In the genomic region with DNA sequence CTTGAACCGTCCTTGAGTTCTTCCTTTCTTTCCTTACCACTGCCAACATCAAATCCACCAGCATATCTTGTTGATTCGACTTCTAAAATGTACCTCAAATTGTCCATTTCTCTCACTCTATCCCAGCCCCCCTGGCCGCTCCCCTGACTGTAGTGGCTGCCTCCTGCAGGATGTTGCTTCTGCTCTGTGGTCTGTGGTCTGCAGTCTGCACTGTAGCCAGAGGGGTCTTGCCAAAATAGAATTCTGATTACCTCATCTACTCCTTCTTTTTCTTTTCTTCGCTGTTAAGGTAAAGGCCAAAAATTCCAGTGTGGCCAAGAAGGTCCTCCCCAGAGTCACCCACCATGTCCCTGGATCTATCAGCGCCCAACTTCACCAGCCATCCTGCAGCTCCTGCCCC, we compare ENCODE assay signal across 25 cellular contexts.
A peak's percentile ranks its signal among the peaks of the same experiment; 100 is the strongest.
DNase-seq lines count a peak whose midpoint lies in the region; ATAC-seq and TF ChIP-seq lines count a peak whose summit lies in the region.
"Had no signal": no experiment of that assay in that cellular context is flagged by ENCODE, and none has a peak within 500 bp of the region (broad histone marks: within the 10 kb centered on the region; RNA-seq: fewer than 3 reads in every experiment).

No MANE protein-coding gene starts in this region.

- no peak overlapping the region for H3K4me3 Mint-ChIP-seq in T-helper 2 cell treated with Interferon-gamma antibody and Interleukin-4, amounts not matched to agents 5 μg/mL and 100 μg/mL, for 36 hours
- H3K4me3 Mint-ChIP-seq in activated CD8-positive, alpha-beta T cell treated with anti-CD3 and anti-CD28 coated beads, Interleukin-2, amount 10 ng/mL, durations not matched to agents 7 days and 5 days, result peak overlapping the region; percentile 38
- H3K4me3 Mint-ChIP-seq in naive thymus-derived CD8-positive, alpha-beta T cell, result peak overlapping the region; percentile 45 to 87 (median 74)
- H3K4me3 Mint-ChIP-seq: activated B cell treated with CpG ODN at 0.5 μM for 24 hours; neural crest cell; stimulated activated naive B cell treated with anti-CD40 and anti-IgM and Interleukin-4, amounts not matched to agents 10 μg/mL and 1 μg/mL and 100 μg/mL, for 72 hours had no signal

- DNase-seq in T-helper 2 cell treated with Interferon-gamma antibody and Interleukin-4, amounts not matched to agents 5 μg/mL and 100 μg/mL, for 36 hours (ENCODE audit: low spot score), result no peak
- DNase-seq in T-helper 2 cell (no peak), psoas muscle (no peak)
- DNase-seq in Jurkat, Clone E6-1 (ENCODE audit: low read depth, low spot score), result peak; percentile 48
- peak; percentile 50 for DNase-seq in activated CD8-positive, alpha-beta T cell treated with anti-CD3 and anti-CD28 coated beads, Interleukin-2, amount 10 ng/mL, durations not matched to agents 7 days and 5 days
- DNase-seq in naive thymus-derived CD8-positive, alpha-beta T cell, result peak in 2 of 10 donors; percentile 35 to 36
- DNase-seq: 8988T; activated B cell treated with CpG ODN at 0.5 μM for 24 hours; erythroblast; KG1; MM.1S; NCI-H146; NCI-H2107; pancreas; retina; stimulated activated naive B cell treated with anti-CD40 and anti-IgM and Interleukin-4, amounts not matched to agents 10 μg/mL and 1 μg/mL and 100 μg/mL, for 72 hours; testis had no signal

- no peaks in the 10 kb centered on the region for H3K27me3 ChIP-seq in psoas muscle (ENCODE audit: insufficient read depth in 3 of 3, low read length in 2 of 3)
- H3K27me3 ChIP-seq: ascending aorta, pancreas, testis had no signal

- H3K36me3 ChIP-seq in psoas muscle (ENCODE audit: insufficient read depth in 1 of 2, low read depth in 1 of 2), result peaks cover 0 to 26% of the 10 kb centered on the region in 2 donors
- H3K36me3 ChIP-seq: pancreas had no signal

- no peak overlapping the region for H3K27ac ChIP-seq in psoas muscle
- H3K27ac ChIP-seq: ascending aorta, HL-60, pancreas, skin epidermis, testis had no signal

- ATAC-seq in activated CD8-positive, alpha-beta T cell treated with anti-CD3 and anti-CD28 coated beads, Interleukin-2, amount 10 ng/mL, durations not matched to agents 7 days and 5 days, result peak; percentile 67
- peak; percentile 80 to 85 for ATAC-seq in naive thymus-derived CD8-positive, alpha-beta T cell
- no peak for ATAC-seq in HG03432 (IDR thresholded peaks at IDR 0.05; ENCODE audit: unreplicated experiment)
- no peak for ATAC-seq in psoas muscle
- no peak for ATAC-seq in HG02870 (IDR thresholded peaks at IDR 0.05; ENCODE audit: unreplicated experiment)
- ATAC-seq: left lobe of liver; pancreas; stimulated activated naive B cell treated with anti-CD40 and anti-IgM and Interleukin-4, amounts not matched to agents 10 μg/mL and 1 μg/mL and 100 μg/mL, for 72 hours had no signal

- peak overlapping the region; percentile 33 for H3K27ac Mint-ChIP-seq in T-helper 2 cell treated with Interferon-gamma antibody and Interleukin-4, amounts not matched to agents 5 μg/mL and 100 μg/mL, for 36 hours
- peak overlapping the region; percentile 33 for H3K27ac Mint-ChIP-seq in activated CD8-positive, alpha-beta T cell treated with anti-CD3 and anti-CD28 coated beads, Interleukin-2, amount 10 ng/mL, durations not matched to agents 7 days and 5 days
- peak overlapping the region; percentile 61 to 88 (median 84) for H3K27ac Mint-ChIP-seq in naive thymus-derived CD8-positive, alpha-beta T cell
- H3K27ac Mint-ChIP-seq: activated B cell treated with CpG ODN at 0.5 μM for 24 hours; stimulated activated naive B cell treated with anti-CD40 and anti-IgM and Interleukin-4, amounts not matched to agents 10 μg/mL and 1 μg/mL and 100 μg/mL, for 72 hours had no signal

- WGBS in psoas muscle, 3 donors, result 91 to 97% (median 97%) methylated on average over 5 of the region's 5 CpGs

- intact Hi-C loops in psoas muscle (cut with DNase I), result no loop called here

- H3K4me3 ChIP-seq in Jurkat, Clone E6-1 (ENCODE audit: low read length), result no peak overlapping the region
- no peak overlapping the region for H3K4me3 ChIP-seq in psoas muscle
- H3K4me3 ChIP-seq: ascending aorta, pancreas, skin epidermis, testis had no signal

- POLR2A ChIA-PET in activated CD8-positive, alpha-beta T cell treated with anti-CD3 and anti-CD28 coated beads, Interleukin-2, amount 10 ng/mL, durations not matched to agents 7 days and 5 days (lab: Charles Lee), result interaction anchor here (0.7 to 2.1 kb wide), 3 partner anchors 11 to 643 kb away, joined by 3 to 13 read pairs (median 5); no protein-coding TSS in a partner anchor
- POLR2A ChIA-PET in naive thymus-derived CD8-positive, alpha-beta T cell (lab: Charles Lee), result interaction anchor here (0.6 to 3.5 kb wide), 7 partner anchors 9 to 333 kb away, joined by 3 to 35 read pairs (median 12); no protein-coding TSS in a partner anchor

- no peaks in the 10 kb centered on the region for H3K9me3 ChIP-seq in psoas muscle
- H3K9me3 ChIP-seq: ascending aorta, pancreas, testis had no signal

- peaks cover 9% of the 10 kb centered on the region for H3K4me1 Mint-ChIP-seq in T-helper 2 cell treated with Interferon-gamma antibody and Interleukin-4, amounts not matched to agents 5 μg/mL and 100 μg/mL, for 36 hours (ENCODE audit: low read depth)
- H3K4me1 Mint-ChIP-seq in activated CD8-positive, alpha-beta T cell treated with anti-CD3 and anti-CD28 coated beads, Interleukin-2, amount 10 ng/mL, durations not matched to agents 7 days and 5 days (ENCODE audit: low read depth), result peaks cover 35% of the 10 kb centered on the region
- peaks cover 15 to 39% (median 34%) of the 10 kb centered on the region in 4 donors for H3K4me1 Mint-ChIP-seq in naive thymus-derived CD8-positive, alpha-beta T cell
- H3K4me1 Mint-ChIP-seq: activated B cell treated with CpG ODN at 0.5 μM for 24 hours; neural crest cell; stimulated activated naive B cell treated with anti-CD40 and anti-IgM and Interleukin-4, amounts not matched to agents 10 μg/mL and 1 μg/mL and 100 μg/mL, for 72 hours had no signal

- H3K27me3 Mint-ChIP-seq in T-helper 2 cell treated with Interferon-gamma antibody and Interleukin-4, amounts not matched to agents 5 μg/mL and 100 μg/mL, for 36 hours (ENCODE audit: low read depth), result no peaks in the 10 kb centered on the region
- H3K27me3 Mint-ChIP-seq in activated CD8-positive, alpha-beta T cell treated with anti-CD3 and anti-CD28 coated beads, Interleukin-2, amount 10 ng/mL, durations not matched to agents 7 days and 5 days (ENCODE audit: low read depth), result no peaks in the 10 kb centered on the region
- no peaks in the 10 kb centered on the region for H3K27me3 Mint-ChIP-seq in naive thymus-derived CD8-positive, alpha-beta T cell
- H3K27me3 Mint-ChIP-seq: activated B cell treated with CpG ODN at 0.5 μM for 24 hours; stimulated activated naive B cell treated with anti-CD40 and anti-IgM and Interleukin-4, amounts not matched to agents 10 μg/mL and 1 μg/mL and 100 μg/mL, for 72 hours had no signal

- no peaks in the 10 kb centered on the region for H3K4me1 ChIP-seq in psoas muscle
- H3K4me1 ChIP-seq: ascending aorta, pancreas, testis had no signal

- no peaks in the 10 kb centered on the region for H3K9me3 Mint-ChIP-seq in T-helper 2 cell treated with Interferon-gamma antibody and Interleukin-4, amounts not matched to agents 5 μg/mL and 100 μg/mL, for 36 hours
- no peaks in the 10 kb centered on the region for H3K9me3 Mint-ChIP-seq in activated CD8-positive, alpha-beta T cell treated with anti-CD3 and anti-CD28 coated beads, Interleukin-2, amount 10 ng/mL, durations not matched to agents 7 days and 5 days (ENCODE audit: insufficient read depth)
- peaks cover 0 to 2% (median 0%) of the 10 kb centered on the region in 9 donors for H3K9me3 Mint-ChIP-seq in naive thymus-derived CD8-positive, alpha-beta T cell
- H3K9me3 Mint-ChIP-seq: activated B cell treated with CpG ODN at 0.5 μM for 24 hours; activated naive CD4-positive, alpha-beta T cell treated with anti-CD3 and anti-CD28 coated beads, Interleukin-2, amount 50 U/mL, for 72 hours; stimulated activated naive B cell treated with anti-CD40 and anti-IgM and Interleukin-4, amounts not matched to agents 10 μg/mL and 1 μg/mL and 100 μg/mL, for 72 hours had no signal

- CTCF ChIA-PET in activated CD8-positive, alpha-beta T cell treated with anti-CD3 and anti-CD28 coated beads, Interleukin-2, amount 10 ng/mL, durations not matched to agents 7 days and 5 days (lab: Charles Lee), result interaction anchor here (0.6 to 3.6 kb wide), 7 partner anchors 9 to 383 kb away, joined by 3 to 19 read pairs (median 4); no protein-coding TSS in a partner anchor

- H3K36me3 Mint-ChIP-seq in T-helper 2 cell treated with Interferon-gamma antibody and Interleukin-4, amounts not matched to agents 5 μg/mL and 100 μg/mL, for 36 hours (ENCODE audit: low read depth), result no peaks in the 10 kb centered on the region
- peaks cover 10% of the 10 kb centered on the region for H3K36me3 Mint-ChIP-seq in activated CD8-positive, alpha-beta T cell treated with anti-CD3 and anti-CD28 coated beads, Interleukin-2, amount 10 ng/mL, durations not matched to agents 7 days and 5 days (ENCODE audit: low read depth)
- H3K36me3 Mint-ChIP-seq in naive thymus-derived CD8-positive, alpha-beta T cell, result peaks cover 1 to 24% (median 6%) of the 10 kb centered on the region in 3 donors

- TF ChIP-seq CTCF in psoas muscle (IDR thresholded peaks at IDR 0.05), result no peak

Comparison
In these comparisons a context has a peak if more than half of its experiments do, and no peak if none do; other contexts are left out.
1. DNase-seq: peak in Jurkat, Clone E6-1 (single experiment) and activated CD8-positive, alpha-beta T cell treated with anti-CD3 and anti-CD28 coated beads, Interleukin-2, amount 10 ng/mL, durations not matched to agents 7 days and 5 days (single experiment); none in T-helper 2 cell treated with Interferon-gamma antibody and Interleukin-4, amounts not matched to agents 5 μg/mL and 100 μg/mL, for 36 hours (single experiment), T-helper 2 cell (0 of 5) and psoas muscle (0 of 2).
2. H3K27ac Mint-ChIP-seq: peak in every context shown above with its lines; median percentile 84 in naive thymus-derived CD8-positive, alpha-beta T cell; 33 in T-helper 2 cell treated with Interferon-gamma antibody and Interleukin-4, amounts not matched to agents 5 μg/mL and 100 μg/mL, for 36 hours; 33 in activated CD8-positive, alpha-beta T cell treated with anti-CD3 and anti-CD28 coated beads, Interleukin-2, amount 10 ng/mL, durations not matched to agents 7 days and 5 days.
3. ATAC-seq: peak in activated CD8-positive, alpha-beta T cell treated with anti-CD3 and anti-CD28 coated beads, Interleukin-2, amount 10 ng/mL, durations not matched to agents 7 days and 5 days (single experiment) and naive thymus-derived CD8-positive, alpha-beta T cell (2 of 2); none in HG03432 (single experiment), psoas muscle (0 of 4) and HG02870 (single experiment).